8 cellular contexts compared by ENCODE assay signal in genomic region chr2:47689118-47689517, GRCh38.
A peak's percentile ranks its signal among the peaks of the same experiment; 100 is the strongest.
DNase-seq lines count a peak whose midpoint lies in the region; ATAC-seq and TF ChIP-seq lines count a peak whose summit lies in the region.
"Not testable (repeated sequence)": the region's sequence is repeated elsewhere in the genome, so short reads cannot be mapped to it uniquely, and the experiment has no call there.

No MANE protein-coding gene starts in this region.

- not testable (repeated sequence) for H4K20me1 ChIP-seq in DOHH2 (ENCODE audit: control insufficient read depth, insufficient read depth, low read depth, low read length)

- not testable (repeated sequence) for H3K36me3 ChIP-seq in DOHH2 (ENCODE audit: control insufficient read depth, low read length)

- H3K27me3 ChIP-seq in DOHH2 (ENCODE audit: control insufficient read depth, low read length), result not testable (repeated sequence)

- POLR2A ChIA-PET in activated CD8-positive, alpha-beta T cell treated with anti-CD3 and anti-CD28 coated beads for 36 hours (lab: Charles Lee), result not testable (repeated sequence)

- H3K9me2 ChIP-seq in DOHH2 (replicated peaks; ENCODE audit: control insufficient read depth, low read length), result not testable (repeated sequence)

- CTCF ChIA-PET in activated CD8-positive, alpha-beta T cell treated with anti-CD3 and anti-CD28 coated beads for 36 hours (lab: Charles Lee), result not testable (repeated sequence)

- intact Hi-C loops in activated CD8-positive, alpha-beta T cell treated with anti-CD3 and anti-CD28 coated beads for 36 hours (cut with micrococcal nuclease), result not testable (repeated sequence)

- H3K4me3 ChIP-seq in DOHH2 (ENCODE audit: low read length), result peak overlapping the region; percentile 55

- peaks cover 49% of the 10 kb centered on the region for H3F3A ChIP-seq in DOHH2 (ENCODE audit: control insufficient read depth, insufficient read depth)

- peak; percentile 60 for ATAC-seq in GM18868 (IDR thresholded peaks at IDR 0.05; ENCODE audit: unreplicated experiment)
- peak; percentile 80 for ATAC-seq in GM21390 (IDR thresholded peaks at IDR 0.05; ENCODE audit: unreplicated experiment)
- ATAC-seq in HG02623 (IDR thresholded peaks at IDR 0.05; ENCODE audit: unreplicated experiment), result peak; percentile 50
- peak; percentile 72 for ATAC-seq in HG03095 (IDR thresholded peaks at IDR 0.05; ENCODE audit: unreplicated experiment)
- peak; percentile 39 for ATAC-seq in HG03565 (IDR thresholded peaks at IDR 0.05; ENCODE audit: unreplicated experiment)
- not testable (repeated sequence) for ATAC-seq in activated CD8-positive, alpha-beta T cell treated with anti-CD3 and anti-CD28 coated beads for 36 hours; naive B cell (ENCODE audit: low read depth in 2 of 2)

- not testable (repeated sequence) for H3K9me3 ChIP-seq in DOHH2 (ENCODE audit: control insufficient read depth, insufficient read depth, low read length)

- H3K4me2 ChIP-seq in DOHH2 (ENCODE audit: low read length), result peak overlapping the region; percentile 83

- not testable (repeated sequence) for H3K4me1 Mint-ChIP-seq in activated CD8-positive, alpha-beta T cell treated with anti-CD3 and anti-CD28 coated beads for 36 hours (ENCODE audit: low read depth)
- peaks cover 11 to 22% (median 15%) of the 10 kb centered on the region in 3 donors for H3K4me1 Mint-ChIP-seq in naive B cell

- H3K4me3 Mint-ChIP-seq in activated CD8-positive, alpha-beta T cell treated with anti-CD3 and anti-CD28 coated beads for 36 hours, result not testable (repeated sequence)
- H3K4me3 Mint-ChIP-seq in naive B cell, result peak overlapping the region in 6 of 8 donors; percentile 7 to 68 (median 43)

- H3K27ac Mint-ChIP-seq in activated CD8-positive, alpha-beta T cell treated with anti-CD3 and anti-CD28 coated beads for 36 hours, result not testable (repeated sequence)
- H3K27ac Mint-ChIP-seq in naive B cell, result peak overlapping the region in 2 of 6 donors; percentile 6 to 32

- peak overlapping the region; percentile 100 for H3K27ac ChIP-seq in DOHH2 (ENCODE audit: low read depth, low read length)

- not testable (repeated sequence) for TF ChIP-seq CTCF in DOHH2 (IDR thresholded peaks at IDR 0.05; ENCODE audit: low read depth, low read length, poor library complexity, severe bottlenecking); activated CD8-positive, alpha-beta T cell treated with anti-CD3 and anti-CD28 coated beads for 36 hours (IDR thresholded peaks at IDR 0.05)

- H3K79me2 ChIP-seq in DOHH2 (ENCODE audit: control insufficient read depth, low read length), result not testable (repeated sequence)

- H3K4me1 ChIP-seq in DOHH2 (ENCODE audit: control insufficient read depth, low read length), result peaks cover 63% of the 10 kb centered on the region

- H3K36me3 Mint-ChIP-seq in activated CD8-positive, alpha-beta T cell treated with anti-CD3 and anti-CD28 coated beads for 36 hours (ENCODE audit: low read depth); naive B cell: not testable (repeated sequence)

- not testable (repeated sequence) for H3K27me3 Mint-ChIP-seq in activated CD8-positive, alpha-beta T cell treated with anti-CD3 and anti-CD28 coated beads for 36 hours; naive B cell

- DNase-seq in activated CD8-positive, alpha-beta T cell treated with anti-CD3 and anti-CD28 coated beads for 36 hours, result peak; percentile 2
- not testable (repeated sequence) for DNase-seq in naive B cell

- not testable (repeated sequence) for H3K9me3 Mint-ChIP-seq in activated CD8-positive, alpha-beta T cell treated with anti-CD3 and anti-CD28 coated beads for 36 hours; naive B cell
